ENCODE assay signal across 8 cellular contexts in the genomic region with DNA sequence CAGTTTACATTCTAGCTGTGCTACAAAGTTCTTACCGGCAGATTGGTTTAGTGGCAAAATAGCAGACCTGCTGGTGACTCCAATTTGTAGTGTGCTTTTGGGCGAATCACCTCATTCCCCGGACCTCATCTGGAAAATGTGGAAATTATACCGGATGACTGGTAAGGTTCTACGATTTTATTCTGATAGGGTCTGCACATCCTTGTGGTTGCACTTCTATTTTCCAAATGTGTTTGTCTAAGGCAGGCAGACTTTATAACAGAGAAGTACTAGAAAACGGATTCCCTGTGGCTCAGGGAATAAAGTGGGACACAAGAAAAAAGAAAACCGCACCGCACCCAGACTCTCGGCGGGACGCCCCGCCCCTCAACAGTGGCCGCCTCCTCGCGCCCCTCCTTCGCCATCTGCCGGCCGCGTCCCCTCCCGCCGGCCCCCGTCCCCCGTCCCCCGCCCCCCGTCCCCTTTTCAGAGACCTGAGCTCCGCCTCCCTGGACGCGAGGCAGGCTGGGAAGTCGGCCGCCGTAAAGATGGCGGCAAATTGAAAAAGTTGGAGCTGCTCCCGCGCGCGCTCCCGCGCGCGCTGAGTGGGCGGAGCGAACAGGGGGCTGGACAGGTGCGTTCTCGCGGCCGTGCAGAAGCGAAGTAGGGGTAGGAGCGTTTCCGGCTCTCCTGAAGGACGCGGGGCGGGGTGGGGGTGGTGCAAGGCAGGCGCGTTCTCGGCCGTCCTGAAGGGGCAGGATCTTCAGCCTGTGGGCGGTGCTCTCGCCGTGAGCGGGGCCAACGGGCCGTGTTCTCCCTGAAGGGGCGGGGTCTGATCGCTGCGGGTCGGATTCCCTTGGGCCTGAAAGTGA. TPM values are rescaled to one million over a fixed set of nuclear protein-coding genes. Genes with fewer than 3 reads are reported as not detected.
DNase-seq lines count a peak whose midpoint lies in the region; ATAC-seq, FAIRE-seq and TF ChIP-seq lines count a peak whose summit lies in the region.

No MANE protein-coding gene starts in this region.

- in situ Hi-C loops in ACHN (cut with HindIII; ENCODE audit: low pct_ligation_motif_present, low pct_unique_long_range_greater_than_20kb, low sequenced_read_pairs): no loop called here

- TF ChIP-seq CTCF in WERI-Rb-1 (IDR thresholded peaks at IDR 0.05; ENCODE audit: low read depth, low read length): no peak
- TF ChIP-seq CTCF in bronchial epithelial cell (IDR thresholded peaks at IDR 0.05; ENCODE audit: insufficient read depth, low read length, severe bottlenecking): no peak

- H3K27ac ChIP-seq in WERI-Rb-1: peak overlapping the region; percentile 97
- H3K27ac ChIP-seq in small intestine (ENCODE audit: low read depth in 1 of 2, low read length in 1 of 2): peak overlapping the region; percentile 75 to 89

- DNase-seq in ACHN (peak; percentile 100), NCI-H2196 treated with DMSO at 0.1 percent for 48 hours (lab: John Stamatoyannopoulos, UW; ENCODE audit: unreplicated experiment) (peak; percentile 99), WERI-Rb-1 (peak; percentile 100), bronchial epithelial cell (ENCODE audit: low read depth) (peak; percentile 95), iPS-NIHi11 (ENCODE audit: low spot score) (peak; percentile 94), small intestine (peak; percentile 100)

- WGBS in small intestine, 3 donors: 0 to 2% (median 0%) methylated on average over 43 to 66 of the region's 66 CpGs

- no peaks in the 10 kb centered on the region for H3K9me3 ChIP-seq in WERI-Rb-1 (ENCODE audit: severe bottlenecking)
- H3K9me3 ChIP-seq in small intestine (ENCODE audit: control insufficient read depth, low read depth): no peaks in the 10 kb centered on the region

- H3K4me1 ChIP-seq in small intestine (ENCODE audit: control insufficient read depth in 2 of 2, insufficient read depth in 1 of 2, low read depth in 1 of 2, low read length in 1 of 2): peaks cover 0 to 8% of the 10 kb centered on the region in 2 donors

- peaks cover 8% of the 10 kb centered on the region for H3K36me3 ChIP-seq in WERI-Rb-1
- no peaks in the 10 kb centered on the region for H3K36me3 ChIP-seq in bronchial epithelial cell (ENCODE audit: control insufficient read depth, insufficient read depth, low read length)
- no peaks in the 10 kb centered on the region for H3K36me3 ChIP-seq in small intestine (ENCODE audit: control insufficient read depth in 2 of 2, insufficient read depth in 2 of 2, low read length in 2 of 2)

- peak overlapping the region; percentile 91 for H3K4me3 ChIP-seq in WERI-Rb-1 (ENCODE audit: low read depth, low read length)
- H3K4me3 ChIP-seq in bronchial epithelial cell (ENCODE audit: low read depth, low read length): peak overlapping the region; percentile 55
- peak overlapping the region; percentile 41 to 57 for H3K4me3 ChIP-seq in small intestine (ENCODE audit: low read depth in 1 of 2, low read length in 2 of 2)

- H3K27me3 ChIP-seq in WERI-Rb-1 (ENCODE audit: insufficient read depth, low read depth, severe bottlenecking) (no peaks in the 10 kb centered on the region), bronchial epithelial cell (ENCODE audit: control insufficient read depth, insufficient read depth, low read length) (no peaks in the 10 kb centered on the region), small intestine (ENCODE audit: control insufficient read depth in 2 of 2, insufficient read depth in 2 of 2, low read length in 2 of 2) (no peaks in the 10 kb centered on the region)

- ATAC-seq in GM18873 (IDR thresholded peaks at IDR 0.05; ENCODE audit: low FRiP score, unreplicated experiment): peak; percentile 61
- ATAC-seq in HG03135 (IDR thresholded peaks at IDR 0.05; ENCODE audit: unreplicated experiment): peak; percentile 68

- FAIRE-seq in bronchial epithelial cell (lab: Jason Lieb, UNC) (no peak), small intestine (lab: Jason Lieb, UNC) (no peak)

RNA-seq across cellular contexts. Expression of gene CCM2, which starts 0.5 kb away (rescaled TPM):
- total RNA-seq in bronchial epithelial cell: 45.0 and 49.9 TPM in 2 replicates
- polyA plus RNA-seq in small intestine: 10 to 100 TPM; 23.5 to 32.3 (median 25.9) TPM

RNA-seq across cellular contexts. Expression of gene MYO1G, which starts 20.7 kb away (rescaled TPM):
- 0.13 and 0.26 TPM in 2 replicates for total RNA-seq in bronchial epithelial cell
- 1 to 10 TPM; 1.3 to 4.1 (median 2.1) TPM for polyA plus RNA-seq in small intestine

Comparison
In these comparisons a context has a peak if more than half of its experiments do, and no peak if none do; other contexts are left out.
1. Peak in every context shown above with its lines: DNase-seq, ATAC-seq, H3K4me3 ChIP-seq and H3K27ac ChIP-seq.